25 cellular contexts compared by ENCODE assay signal in the genomic region with DNA sequence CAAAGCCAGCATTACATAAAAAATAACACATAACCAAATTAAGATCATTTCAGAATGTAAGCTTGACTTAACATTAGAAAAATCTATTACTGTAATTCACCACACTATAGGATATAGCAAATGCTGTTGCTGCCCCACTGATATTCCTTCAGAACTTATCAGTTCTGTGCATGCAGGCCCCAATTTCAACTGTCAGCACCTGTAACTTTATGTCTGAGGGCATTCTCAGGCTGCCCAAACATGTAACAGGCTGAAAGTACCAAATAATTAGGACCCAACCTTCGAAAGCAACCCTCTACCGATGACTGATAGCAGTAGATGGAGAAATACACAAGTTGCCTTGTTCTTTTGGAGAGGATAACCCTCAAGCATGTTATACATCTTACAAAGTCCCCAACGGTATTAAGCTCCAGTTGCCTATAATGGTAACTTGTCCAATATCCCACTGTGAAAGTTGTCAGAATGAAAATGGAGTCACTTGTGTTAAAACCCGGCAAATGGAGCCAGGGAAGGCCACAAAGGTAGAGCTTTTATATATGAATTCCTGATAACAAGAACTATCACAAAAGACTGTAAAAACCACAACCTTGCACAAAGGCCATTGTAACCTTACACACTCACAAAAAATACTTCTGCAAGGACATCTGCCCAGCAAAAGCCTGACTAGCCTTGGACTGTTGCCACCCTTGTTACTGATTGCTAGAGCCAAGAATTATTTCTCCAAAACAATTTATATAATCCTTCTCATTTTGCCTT.
A peak's percentile ranks its signal among the peaks of the same experiment; 100 is the strongest.
DNase-seq lines count a peak whose midpoint lies in the region; ATAC-seq and TF ChIP-seq lines count a peak whose summit lies in the region.
"Had no signal": no experiment of that assay in that cellular context is flagged by ENCODE, and none has a peak within 500 bp of the region (broad histone marks: within the 10 kb centered on the region; RNA-seq: fewer than 3 reads in every experiment).

No MANE protein-coding gene starts in this region.

- H3K4me3 ChIP-seq in heart left ventricle = no peak overlapping the region
- no peak overlapping the region for H3K4me3 ChIP-seq in fibroblast of the aortic adventitia (ENCODE audit: low read depth, low read length)
- no peak overlapping the region for H3K4me3 ChIP-seq in testis
- H3K4me3 ChIP-seq in thyroid gland (replicated peaks in 1 of 3) = no peak overlapping the region
- no peak overlapping the region for H3K4me3 ChIP-seq in lower lobe of right lung
- H3K4me3 ChIP-seq: PC-9 had no signal

- no peak for TF ChIP-seq CTCF in heart left ventricle (IDR thresholded peaks at IDR 0.05)
- TF ChIP-seq CTCF in fibroblast of the aortic adventitia (IDR thresholded peaks at IDR 0.05; ENCODE audit: insufficient read depth, low read length) = no peak
- TF ChIP-seq CTCF in testis (IDR thresholded peaks at IDR 0.05) = no peak
- TF ChIP-seq CTCF in thyroid gland (IDR thresholded peaks at IDR 0.05) = no peak
- no peak for TF ChIP-seq CTCF in lower lobe of right lung (IDR thresholded peaks at IDR 0.05)

- peaks cover 0 to 38% (median 7%) of the 10 kb centered on the region in 9 donors for H3K36me3 ChIP-seq in heart left ventricle
- H3K36me3 ChIP-seq in testis (ENCODE audit: low read depth, missing control alignments) = no peaks in the 10 kb centered on the region
- H3K36me3 ChIP-seq in thyroid gland = peaks cover 0 to 8% of the 10 kb centered on the region in 2 donors
- peaks cover 14% of the 10 kb centered on the region for H3K36me3 ChIP-seq in lower lobe of right lung

- DNase-seq in left ventricle myocardium superior (no peak), heart left ventricle (no peak), cerebellar cortex (ENCODE audit: low spot score) (peak; percentile 51), fibroblast of the aortic adventitia (ENCODE audit: low read depth) (peak; percentile 4), testis (peak; percentile 26), thyroid gland (no peak), lower lobe of right lung (no peak)
- DNase-seq in activated CD4-positive, CD25-positive, alpha-beta regulatory T cell treated with anti-CD3 and anti-CD28 coated beads, Interleukin-2, amount 50 U/mL, for 72 hours = no peak
- DNase-seq: Caco-2; CD8-positive, alpha-beta T cell; DMS 273 treated with DMSO at 0.1 percent for 48 hours; DMS79; EL; GF-D8; IMR-90; MM.1S; NCI-H2029; NCI-H446; NCI-H524 treated with DMSO at 0.1 percent for 48 hours; NCI-H774; PC-9; SHP77 had no signal

- ATAC-seq in left ventricle myocardium superior (peak; percentile 38), heart left ventricle (no peak), lower lobe of right lung (no peak)
- ATAC-seq: CD8-positive, alpha-beta T cell; HCT116 had no signal

- peaks cover 0 to 37% (median 6%) of the 10 kb centered on the region in 12 donors for H3K4me1 ChIP-seq in heart left ventricle
- H3K4me1 ChIP-seq in testis = no peaks in the 10 kb centered on the region
- H3K4me1 ChIP-seq in thyroid gland = no peaks in the 10 kb centered on the region
- H3K4me1 ChIP-seq in lower lobe of right lung = no peaks in the 10 kb centered on the region
- H3K4me1 ChIP-seq: Caco-2 had no signal

- H3K27me3 ChIP-seq in heart left ventricle = no peaks in the 10 kb centered on the region
- no peaks in the 10 kb centered on the region for H3K27me3 ChIP-seq in testis
- H3K27me3 ChIP-seq in thyroid gland = no peaks in the 10 kb centered on the region
- no peaks in the 10 kb centered on the region for H3K27me3 ChIP-seq in lower lobe of right lung (ENCODE audit: low read depth)

- WGBS in heart left ventricle, 4 donors = 42 to 55% (median 54%) methylated on average over 4 of the region's 4 CpGs
- 65 to 91% methylated on average over 4 of the region's 4 CpGs for WGBS in testis, 2 donors
- WGBS in thyroid gland, 2 donors = 95% methylated on average over 4 of the region's 4 CpGs

- TF ChIP-seq POLR2A in heart left ventricle (IDR thresholded peaks at IDR 0.05) (no peak), testis (IDR thresholded peaks at IDR 0.05) (no peak), thyroid gland (IDR thresholded peaks at IDR 0.05) (no peak)

- H3K27ac ChIP-seq in heart left ventricle (no peak overlapping the region), testis (no peak overlapping the region), thyroid gland (no peak overlapping the region), lower lobe of right lung (no peak overlapping the region)
- H3K27ac ChIP-seq: C4-2B, KMS-11, PC-9 had no signal

- H3K9me3 ChIP-seq in heart left ventricle (peaks cover 0 to 31% (median 12%) of the 10 kb centered on the region in 12 donors), testis (no peaks in the 10 kb centered on the region), thyroid gland (no peaks in the 10 kb centered on the region), lower lobe of right lung (peaks cover 13% of the 10 kb centered on the region)

- intact Hi-C loops in left ventricle myocardium superior (cut with micrococcal nuclease) (no loop called here), heart left ventricle (cut with DNase I) (no loop called here), testis (cut with DNase I; ENCODE audit: low total_unique reads) (no loop called here), thyroid gland (cut with DNase I) (no loop called here), lower lobe of right lung (cut with DNase I) (no loop called here)

Comparison
In these comparisons a context has a peak if more than half of its experiments do, and no peak if none do; other contexts are left out.
1. DNase-seq: peak in cerebellar cortex (single experiment), fibroblast of the aortic adventitia (single experiment) and testis (single experiment); none in left ventricle myocardium superior (single experiment), heart left ventricle (0 of 5), thyroid gland (0 of 2), lower lobe of right lung (single experiment) and activated CD4-positive, CD25-positive, alpha-beta regulatory T cell treated with anti-CD3 and anti-CD28 coated beads, Interleukin-2, amount 50 U/mL, for 72 hours (single experiment).